Comparison of ENCODE assay signal across 22 cellular contexts in the genomic region with DNA sequence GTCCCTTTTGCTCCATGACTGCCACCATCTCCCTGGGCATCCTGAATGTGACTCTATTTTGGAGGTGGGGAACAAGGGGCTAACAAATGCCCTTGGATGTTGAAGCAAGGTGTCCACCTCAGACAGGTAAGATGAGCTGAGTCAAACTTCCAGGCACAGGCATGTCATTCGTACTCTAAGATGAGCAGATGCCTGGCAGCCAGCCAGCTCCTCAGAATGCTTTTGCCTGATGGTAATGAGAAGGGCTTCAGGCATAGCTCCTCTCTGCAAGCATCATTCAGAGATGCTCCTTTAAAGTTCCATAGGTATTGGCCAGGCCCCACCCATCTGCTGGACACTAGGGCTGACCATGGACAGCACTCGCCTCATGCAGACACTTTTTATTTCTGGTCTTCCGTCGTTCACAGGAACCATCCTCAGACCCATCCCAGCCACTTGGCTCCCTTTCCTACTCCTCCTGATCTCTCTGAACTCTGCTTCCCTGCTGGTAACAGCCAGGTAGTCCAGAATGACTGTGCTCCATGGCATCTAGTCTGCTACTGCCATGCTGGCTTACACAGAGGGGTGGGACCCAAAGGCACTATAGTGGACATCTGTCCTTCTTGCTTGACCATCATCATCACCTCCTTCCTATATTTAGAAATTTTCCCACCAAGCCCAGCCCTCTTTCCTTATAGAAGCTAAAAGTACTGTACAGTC.
"Had no signal": no experiment of that assay in that cellular context is flagged by ENCODE, and none has a peak within 500 bp of the region (broad histone marks: within the 10 kb centered on the region; RNA-seq: fewer than 3 reads in every experiment).

No MANE protein-coding gene starts in this region.

- H3K27me3 ChIP-seq: colonic mucosa, dorsolateral prefrontal cortex, esophagus squamous epithelium, gastroesophageal sphincter, neural progenitor cell, sigmoid colon, upper lobe of left lung had no signal

- H3K9me3 ChIP-seq: colonic mucosa, esophagus squamous epithelium, gastroesophageal sphincter, sigmoid colon, upper lobe of left lung had no signal

- H3K27ac ChIP-seq: colonic mucosa, dorsolateral prefrontal cortex, esophagus squamous epithelium, gastroesophageal sphincter, neural progenitor cell, sigmoid colon, upper lobe of left lung, WERI-Rb-1 had no signal

- H3K9ac ChIP-seq: neural progenitor cell had no signal

- H3K4me2 ChIP-seq: neural progenitor cell, smooth muscle cell had no signal

- H2AFZ ChIP-seq: neural progenitor cell had no signal

- H3K36me3 ChIP-seq: colonic mucosa, esophagus squamous epithelium, gastroesophageal sphincter, neural progenitor cell, sigmoid colon, upper lobe of left lung, WERI-Rb-1 had no signal

- ATAC-seq: activated naive CD4-positive, alpha-beta T cell treated with anti-CD3 and anti-CD28 coated beads, Interleukin-2, amount 50 U/mL, for 72 hours; activated T-helper 17 cell treated with anti-CD3 and anti-CD28 coated beads, Interleukin-2, amount 50 U/mL, for 72 hours; effector memory CD8-positive, alpha-beta T cell; gastroesophageal sphincter; naive thymus-derived CD8-positive, alpha-beta T cell; stimulated activated memory B cell treated with anti-CD40 and anti-IgM and Interleukin-4, amounts not matched to agents 10 μg/mL and 1 μg/mL and 100 μg/mL, for 72 hours; T-cell had no signal

- DNase-seq: activated CD4-positive, alpha-beta T cell treated with anti-CD3 and anti-CD28 coated beads, Interleukin-2, amount 50 U/mL, for 1 hour; activated CD4-positive, CD25-positive, alpha-beta regulatory T cell treated with anti-CD3 and anti-CD28 coated beads, Interleukin-2, amount 50 U/mL, for 72 hours; activated T-cell treated with anti-CD3 and anti-CD28 coated beads, Interleukin-2, amount 50 U/mL, for 24 hours; aorta; colonic mucosa; dorsolateral prefrontal cortex; effector memory CD8-positive, alpha-beta T cell; esophagus squamous epithelium; head of caudate nucleus; naive thymus-derived CD8-positive, alpha-beta T cell; sigmoid colon; stimulated activated CD4-positive, alpha-beta T cell treated with anti-CD3 and anti-CD28 coated beads, Interleukin-15, amount 100 ng/mL, for 24 hours; T-cell; upper lobe of left lung; WERI-Rb-1 had no signal

- H3K4me3 ChIP-seq: colonic mucosa, dorsolateral prefrontal cortex, esophagus squamous epithelium, gastroesophageal sphincter, lung, neural progenitor cell, sigmoid colon, smooth muscle cell, upper lobe of left lung had no signal

- H3K4me1 ChIP-seq: colonic mucosa, esophagus squamous epithelium, neural progenitor cell, upper lobe of left lung had no signal
